10 cellular contexts compared by ENCODE assay signal in the genomic region with DNA sequence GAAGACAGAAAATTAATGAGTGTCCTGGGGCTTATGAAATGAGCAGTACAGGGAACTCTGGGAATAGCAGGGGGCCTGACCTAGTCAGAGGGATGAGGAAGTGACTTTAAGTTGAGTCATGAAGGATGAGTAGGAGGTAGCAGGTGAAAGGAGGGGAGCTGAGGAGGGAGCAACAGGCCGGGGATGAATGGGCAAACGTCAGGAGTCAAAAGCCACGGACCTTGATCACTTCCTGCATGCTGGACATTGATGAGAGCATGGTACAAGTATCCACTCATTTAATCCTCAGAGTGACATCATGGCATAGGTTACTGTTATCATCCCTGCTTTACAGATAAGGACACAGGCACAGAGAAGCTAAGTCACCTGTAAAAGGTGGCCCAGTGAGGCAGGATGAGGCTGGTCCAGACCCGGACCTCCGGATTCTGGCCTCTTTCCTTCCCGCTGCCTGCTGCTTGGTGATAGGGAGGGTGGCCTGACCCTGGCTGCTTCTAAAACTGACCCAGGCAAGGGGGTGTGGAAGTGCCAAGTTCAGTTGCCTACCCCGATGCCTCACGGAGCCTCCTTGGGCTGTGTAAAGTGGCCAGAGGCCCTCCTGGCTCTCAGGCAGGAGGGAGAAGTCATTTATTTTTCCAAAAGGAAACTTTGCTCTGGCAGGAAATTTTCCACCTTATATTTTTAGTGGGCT. TPM values are rescaled to one million over a fixed set of nuclear protein-coding genes. Genes with fewer than 3 reads are reported as not detected.
DNase-seq lines count a peak whose midpoint lies in the region; ATAC-seq, FAIRE-seq and TF ChIP-seq lines count a peak whose summit lies in the region.
"Had no signal": no experiment of that assay in that cellular context is flagged by ENCODE, and none has a peak within 500 bp of the region (broad histone marks: within the 10 kb centered on the region; RNA-seq: fewer than 3 reads in every experiment).

No MANE protein-coding gene starts in this region.

- H3K4me2 ChIP-seq in HepG2 (ENCODE audit: low read depth, low read length) = no peak overlapping the region
- H3K4me2 ChIP-seq: GM23338 had no signal

- TF ChIP-seq CTCF in AG04450 (IDR thresholded peaks at IDR 0.05; ENCODE audit: low read depth, low read length) (no peak), HEK293 (tag by site-specific recombination; IDR thresholded peaks at IDR 0.05) (no peak), ascending aorta (IDR thresholded peaks at IDR 0.05) (no peak), HepG2 (CRISPR knock-in tag; IDR thresholded peaks at IDR 0.05) (no peak)

- CTCF ChIA-PET in AG04450 (lab: Charles Lee) (interaction anchor here (0.6 kb wide), 1 partner anchor 87 kb away, joined by 3 read pairs; no protein-coding TSS in a partner anchor), HEK293 (lab: Yijun Ruan, JAX) (interaction anchor here (1.3 to 1.8 kb wide), 2 partner anchors 32 to 36 kb away, joined by 3 to 4 read pairs; no protein-coding TSS in a partner anchor), HepG2 (lab: Yijun Ruan, JAX; ENCODE audit: low intra/inter-chr PET ratio, low total read pairs) (no interaction called here)

- H3K79me2 ChIP-seq in HepG2 (ENCODE audit: insufficient read depth, low read length) = no peaks in the 10 kb centered on the region

- TF ChIP-seq EP300 in HepG2 (IDR thresholded peaks at IDR 0.05; ENCODE audit: low read depth in 2 of 2, low read length in 2 of 2) = 0 out of 4 replicates have a peak, but pooled peaks of 1 of the 2 experiments have one; percentile 9
- no peak for TF ChIP-seq EP300 in HepG2 (CRISPR knock-in tag; IDR thresholded peaks at IDR 0.05; ENCODE audit: borderline replicate concordance)

- H3K4me3 ChIP-seq in AG04450 (ENCODE audit: low read depth, low read length) (no peak overlapping the region), HEK293 (ENCODE audit: low read depth, low read length) (no peak overlapping the region), ascending aorta (no peak overlapping the region), HepG2 (replicated peaks in 1 of 3; ENCODE audit: insufficient read depth in 1 of 3, low read depth in 2 of 3, low read length in 3 of 3) (no peak overlapping the region)
- H3K4me3 ChIP-seq: GM23338 had no signal

- H3K9ac ChIP-seq in HepG2 (ENCODE audit: insufficient read depth, low read depth, low read length) = no peak overlapping the region

- H3K27ac ChIP-seq in AG04450 (ENCODE audit: low read depth, low read length) = peak overlapping the region; percentile 71
- H3K27ac ChIP-seq in HEK293 (ENCODE audit: extremely low read depth, low read depth, low read length) = no peak overlapping the region
- peak overlapping the region; percentile 46 to 59 for H3K27ac ChIP-seq in ascending aorta
- no peak overlapping the region for H3K27ac ChIP-seq in HepG2 (ENCODE audit: extremely low read length, insufficient read depth, low read length)

- no peaks in the 10 kb centered on the region for H3K9me3 ChIP-seq in AG04450 (ENCODE audit: control insufficient read depth, insufficient read depth, low read length)
- H3K9me3 ChIP-seq in HEK293 (ENCODE audit: control insufficient read depth, insufficient read depth, low read depth, low read length) = no peaks in the 10 kb centered on the region
- H3K9me3 ChIP-seq in ascending aorta = no peaks in the 10 kb centered on the region
- H3K9me3 ChIP-seq in HepG2 (ENCODE audit: low read length) = no peaks in the 10 kb centered on the region

- WGBS in HepG2 (ENCODE audit: low lambda C conversion rate) = 0% methylated on average over 3 of the region's 8 CpGs

- intact Hi-C loops in ascending aorta (cut with DNase I) (no loop called here), HepG2 (cut with micrococcal nuclease; ENCODE audit: unreplicated experiment) (no loop called here)

- POLR2A ChIA-PET in AG04450 (lab: Yijun Ruan, JAX) = interaction anchor here (0.6 kb wide), 2 partner anchors 19 to 196 kb away, joined by 3 to 5 read pairs; no protein-coding TSS in a partner anchor
- POLR2A ChIA-PET in HEK293 (lab: Yijun Ruan, JAX) = no interaction called here
- POLR2A ChIA-PET in HepG2 (lab: Yijun Ruan, JAX) = no interaction called here

- TF ChIP-seq POLR2A in HepG2 (IDR thresholded peaks at IDR 0.05; ENCODE audit: insufficient read depth in 1 of 2, low read depth in 2 of 2, low read length in 2 of 2) = no peak

- no TSS peak for BruUV-seq in HepG2 (replicated peaks; lab: Mats Ljungman, UMichigan)

- H4K20me1 ChIP-seq in HepG2 (ENCODE audit: insufficient read depth, low read length) = no peaks in the 10 kb centered on the region

- H3K27me3 ChIP-seq in AG04450 (ENCODE audit: control insufficient read depth, insufficient read depth, low read length) (no peaks in the 10 kb centered on the region), ascending aorta (no peaks in the 10 kb centered on the region), HepG2 (ENCODE audit: control insufficient read depth in 1 of 2, insufficient read depth in 2 of 2, low read length in 2 of 2) (peaks cover 2 to 25% of the 10 kb centered on the region in 2 experiments; a peak in 3 of 5 replicates)

- H3K36me3 ChIP-seq in HEK293 (ENCODE audit: control insufficient read depth in 2 of 2, insufficient read depth in 1 of 2, low read length in 2 of 2) (no peaks in the 10 kb centered on the region), ascending aorta (no peaks in the 10 kb centered on the region), HepG2 (replicated peaks in 1 of 2; ENCODE audit: control insufficient read depth in 1 of 2, insufficient read depth in 2 of 2, low read length in 2 of 2) (no peaks in the 10 kb centered on the region)

- DNase-seq in AG04450 (ENCODE audit: low read depth, low spot score) (no peak), ascending aorta (ENCODE audit: low spot score in 2 of 2) (peak in 1 of 2 donors; percentile 64), HepG2 (ENCODE audit: low spot score) (peak; percentile 66), SHP77 (lab: John Stamatoyannopoulos, UW) (no peak)
- DNase-seq in stimulated activated CD4-positive, alpha-beta T cell treated with anti-CD3 and anti-CD28 coated beads, Interleukin-4, amount 100 ng/mL, for 24 hours = no peak
- DNase-seq: NCI-H1092 treated with DMSO at 0.1 percent for 48 hours had no signal

- in situ Hi-C loops in HepG2 (cut with HindIII; ENCODE audit: extremely low pct_ligation_motif_present, low pct_unique_long_range_greater_than_20kb) = no loop called here

- no peak for FAIRE-seq in HepG2 (lab: Jason Lieb, UNC)

- TF ChIP-seq RAD21 in HepG2 (CRISPR knock-in tag; IDR thresholded peaks at IDR 0.05) = no peak

- ATAC-seq in HepG2 (peak; percentile 35; the same call in 2 of the 3 replicates), HG03521 (IDR thresholded peaks at IDR 0.05; ENCODE audit: unreplicated experiment) (no peak), GM21390 (IDR thresholded peaks at IDR 0.05; ENCODE audit: unreplicated experiment) (no peak)
- ATAC-seq: GM23338 had no signal

- H2AFZ ChIP-seq in HepG2 (ENCODE audit: low read length) = no peak overlapping the region
- H2AFZ ChIP-seq: GM23338 had no signal

- H3K4me1 ChIP-seq in HEK293 (ENCODE audit: control insufficient read depth, insufficient read depth, low read length) = no peaks in the 10 kb centered on the region; the same call in 1 of the 2 replicates
- H3K4me1 ChIP-seq in ascending aorta = peaks cover 4 to 28% of the 10 kb centered on the region in 2 donors
- H3K4me1 ChIP-seq in HepG2 (ENCODE audit: insufficient read depth, low read length) = peaks cover 68% of the 10 kb centered on the region

TF ChIP-seq in HepG2, 621 proteins besides CTCF, POLR2A, EP300 and RAD21 (continues in another document):
- TF ChIP-seq RBM39 (IDR thresholded peaks at IDR 0.05; ENCODE audit: low read depth, low read length, poor library complexity, severe bottlenecking) (no peak), ZNF674 (CRISPR knock-in tag; IDR thresholded peaks at IDR 0.05; ENCODE audit: low read depth) (no peak), FOSL1 (CRISPR knock-in tag; IDR thresholded peaks at IDR 0.05; ENCODE audit: borderline replicate concordance) (0 out of 2 replicates have a peak, but pooled peaks have one; percentile 22), ETV5 (CRISPR knock-in tag; IDR thresholded peaks at IDR 0.05; ENCODE audit: borderline replicate concordance) (peak; percentile 49; the same call in 1 of the 2 replicates), FOSL2 (CRISPR knock-in tag; IDR thresholded peaks at IDR 0.05) (peak; percentile 66), IRF2 (CRISPR knock-in tag; IDR thresholded peaks at IDR 0.05) (no peak), ATF3 (CRISPR knock-in tag; IDR thresholded peaks at IDR 0.05) (peak; percentile 22; the same call in 1 of the 2 replicates), NR2F1 (CRISPR knock-in tag; IDR thresholded peaks at IDR 0.05) (peak; percentile 3 to 40; a peak in 2 of 4 replicates)

RNA-seq across cellular contexts. Expression of gene CORO2B, which starts 7.6 kb away (rescaled TPM):
- polyA plus RNA-seq in AG04450 (2011; rRNA removed) (16.1 and 22.0 TPM in 2 replicates), HepG2 (2011; rRNA removed) (0.63 and 1.1 TPM in 2 replicates)
- 19.9 and 25.4 TPM in 2 replicates for polyA minus RNA-seq in AG04450 (2011; rRNA and poly(A)+ RNA removed)
- total RNA-seq in ascending aorta (11.0 TPM), HepG2 (2016; rRNA removed; fragmentation: Illumina TruSeq; extraction: Trizol) (0.35 and 0.36 TPM in 2 replicates)
- total RNA-seq in HepG2 (2016; cell fraction: cytosol; rRNA removed; fragmentation: Illumina TruSeq; extraction: Trizol; ENCODE audit: low read depth) = 0.10 and 0.18 TPM in 2 replicates
- total RNA-seq in HepG2 (2016; cell fraction: insoluble cytoplasmic fraction; rRNA removed; fragmentation: Illumina TruSeq; extraction: Trizol) = 0.22 and 0.28 TPM in 2 replicates
- 0.28 and 0.34 TPM in 2 replicates for total RNA-seq in HepG2 (2016; cell fraction: membrane; rRNA removed; fragmentation: Illumina TruSeq; extraction: Trizol)
- 0.13 and 0.22 TPM in 2 replicates for total RNA-seq in HepG2 (2016; cell fraction: nucleus; rRNA removed; fragmentation: Illumina TruSeq; extraction: Trizol)
- polyA plus RNA-seq in HepG2 (2011; cell fraction: cytosol; rRNA removed) = 0.58 and 0.64 TPM in 2 replicates
- 0.92 and 1.2 TPM in 2 replicates for polyA plus RNA-seq in HepG2 (2011; cell fraction: nucleus; rRNA removed)
- 0.15 and 0.16 TPM in 2 replicates for polyA plus RNA-seq in HepG2 (2012)
- 0.09 and 0.12 TPM in 2 replicates for polyA plus RNA-seq in HepG2 (2016; cell fraction: cytosol; fragmentation: Illumina TruSeq; extraction: Trizol; ENCODE audit: low read depth)
- polyA plus RNA-seq in HepG2 (2016; cell fraction: insoluble cytoplasmic fraction; fragmentation: Illumina TruSeq; extraction: Trizol; ENCODE audit: low read depth) = 0.51 and 0.85 TPM in 2 replicates
- polyA plus RNA-seq in HepG2 (2016; cell fraction: membrane; fragmentation: Illumina TruSeq; extraction: Trizol; ENCODE audit: low read depth) = 0.43 and 0.52 TPM in 2 replicates
- polyA plus RNA-seq in HepG2 (2016; cell fraction: nucleus; fragmentation: Illumina TruSeq; extraction: Trizol; ENCODE audit: insufficient read depth, low read depth) = 0.27 and 0.31 TPM in 2 replicates
- 1.3 TPM in 1 of 2 replicates, not detected in the other for polyA minus RNA-seq in HepG2 (2011; rRNA and poly(A)+ RNA removed; ENCODE audit: low replicate concordance)
- 0.62 and 0.69 TPM in 2 replicates for polyA minus RNA-seq in HepG2 (2011; cell fraction: cytosol; rRNA and poly(A)+ RNA removed)
- polyA minus RNA-seq in HepG2 (2011; cell fraction: nucleus; rRNA and poly(A)+ RNA removed) = 0.13 and 0.25 TPM in 2 replicates

Comparison
In these comparisons a context has a peak if more than half of its experiments do, and no peak if none do; other contexts are left out.
1. H3K27ac ChIP-seq: peak in AG04450 (single experiment) and ascending aorta (2 of 2); none in HEK293 (single experiment) and HepG2 (single experiment).